ENCODE assay signal across 11 cellular contexts in genomic region chr10:54133201-54133600, GRCh38.
DNase-seq lines count a peak whose midpoint lies in the region; ATAC-seq and TF ChIP-seq lines count a peak whose summit lies in the region.
"Had no signal": no experiment of that assay in that cellular context is flagged by ENCODE, and none has a peak within 500 bp of the region (broad histone marks: within the 10 kb centered on the region; RNA-seq: fewer than 3 reads in every experiment).

No MANE protein-coding gene starts in this region.

- peaks cover 0 to 7% of the 10 kb centered on the region in 2 experiments; a peak in 2 of 4 replicates for H3K4me1 Mint-ChIP-seq in H9
- H3K4me1 Mint-ChIP-seq in activated naive CD8-positive, alpha-beta T cell treated with anti-CD3 and anti-CD28 coated beads, Interleukin-2, amount 50 U/mL, for 24 hours = no peaks in the 10 kb centered on the region

- H3K4me1 ChIP-seq in H9 (ENCODE audit: insufficient read depth, low read length) = no peaks in the 10 kb centered on the region

- no peaks in the 10 kb centered on the region for H3K23me2 ChIP-seq in H9 (ENCODE audit: insufficient read length, low read depth, low read length, poor library complexity, severe bottlenecking)

- H2BK15ac ChIP-seq in H9 (ENCODE audit: low read depth, low read length) = no peak overlapping the region

- in situ Hi-C loops in SK-MEL-5 (cut with HindIII; ENCODE audit: low pct_unique_long_range_greater_than_20kb, low sequenced_read_pairs) = no loop called here

- H3K79me2 ChIP-seq in H9 (ENCODE audit: insufficient read depth, low read length) = no peaks in the 10 kb centered on the region

- no peak overlapping the region for H2BK5ac ChIP-seq in H9 (ENCODE audit: insufficient read length, low read length)

- no peaks in the 10 kb centered on the region for H4K20me1 ChIP-seq in H9 (ENCODE audit: control insufficient read depth, insufficient read depth, insufficient read length)

- no peak overlapping the region for H3K27ac Mint-ChIP-seq in H9
- no peak overlapping the region for H3K27ac Mint-ChIP-seq in activated naive CD8-positive, alpha-beta T cell treated with anti-CD3 and anti-CD28 coated beads, Interleukin-2, amount 50 U/mL, for 24 hours

- ATAC-seq in activated naive CD8-positive, alpha-beta T cell treated with anti-CD3 and anti-CD28 coated beads, Interleukin-2, amount 50 U/mL, for 24 hours = no peak
- ATAC-seq in GM21423 (IDR thresholded peaks at IDR 0.05; ENCODE audit: unreplicated experiment) (no peak), HG02840 (IDR thresholded peaks at IDR 0.05; ENCODE audit: low FRiP score, unreplicated experiment) (no peak)
- ATAC-seq: activated CD4-positive, CD25-positive, alpha-beta regulatory T cell treated with anti-CD3 and anti-CD28 coated beads, Interleukin-2, amount 50 U/mL, for 24 hours; right cardiac atrium had no signal

- peaks cover 17 to 18% of the 10 kb centered on the region in 2 experiments for H3K9me3 Mint-ChIP-seq in H9
- peaks cover 11% of the 10 kb centered on the region for H3K9me3 Mint-ChIP-seq in activated naive CD8-positive, alpha-beta T cell treated with anti-CD3 and anti-CD28 coated beads, Interleukin-2, amount 50 U/mL, for 24 hours

- peaks cover 6% of the 10 kb centered on the region for H3K9me3 ChIP-seq in H9 (ENCODE audit: control insufficient read depth, low read depth, low read length)

- DNase-seq in H9 (no peak), SK-MEL-5 (ENCODE audit: low read depth, low spot score) (peak; percentile 37), glomerular endothelial cell (ENCODE audit: extremely low read depth, low read depth, low spot score) (peak; percentile 1), occipital lobe (lab: John Stamatoyannopoulos, UW) (no peak)
- no peak for DNase-seq in activated naive CD8-positive, alpha-beta T cell treated with anti-CD3 and anti-CD28 coated beads, Interleukin-2, amount 50 U/mL, for 24 hours
- DNase-seq: NCI-H1694, right cardiac atrium had no signal

- H4K91ac ChIP-seq in H9 (ENCODE audit: insufficient read length, low read depth, low read length) = no peak overlapping the region

- no peaks in the 10 kb centered on the region for H3K27me3 ChIP-seq in H9 (ENCODE audit: insufficient read depth, low read length)

- H3K9ac ChIP-seq in H9 (ENCODE audit: extremely low read depth, insufficient read length, low read length) = no peak overlapping the region

- no peak overlapping the region for H3K4me2 ChIP-seq in H9 (ENCODE audit: insufficient read depth, insufficient read length, low read length)

- no peak overlapping the region for H2AK5ac ChIP-seq in H9 (ENCODE audit: insufficient read length, low read length)

- no peak overlapping the region for H3K56ac ChIP-seq in H9 (ENCODE audit: insufficient read length, low read depth, low read length)

- no peak overlapping the region for H2BK20ac ChIP-seq in H9 (ENCODE audit: low read depth, low read length, poor library complexity, severe bottlenecking)

- no peak overlapping the region for H3K4ac ChIP-seq in H9 (ENCODE audit: low read depth, low read length)

- peak; percentile 65 for TF ChIP-seq CTCF in 22Rv1 (IDR thresholded peaks at IDR 0.05)
- TF ChIP-seq CTCF in H9 (conservative IDR thresholded peaks at IDR 0.05) = peak; percentile 67

- no peak overlapping the region for H3T11ph ChIP-seq in H9 (ENCODE audit: low read length)

- no peak overlapping the region for H2BK120ac ChIP-seq in H9 (ENCODE audit: low read depth, low read length, poor library complexity, severe bottlenecking)

- WGBS in H9 (ENCODE audit: extremely low coverage, insufficient read length, low lambda C conversion rate) = no CpG with 5 or more reads among the region's 3 CpGs

- no peak overlapping the region for H3K14ac ChIP-seq in H9 (ENCODE audit: insufficient read depth, low read length)

- no peaks in the 10 kb centered on the region for H3K27me3 Mint-ChIP-seq in H9 (ENCODE audit: low read depth)
- no peaks in the 10 kb centered on the region for H3K27me3 Mint-ChIP-seq in activated naive CD8-positive, alpha-beta T cell treated with anti-CD3 and anti-CD28 coated beads, Interleukin-2, amount 50 U/mL, for 24 hours

- no peak overlapping the region for H2AFZ ChIP-seq in H9 (ENCODE audit: low read length)

- no peak overlapping the region for H4K5ac ChIP-seq in H9 (ENCODE audit: insufficient read length, low read depth, low read length)

- H3K18ac ChIP-seq in H9 (ENCODE audit: insufficient read length, low read depth, low read length) = no peak overlapping the region

- no peak overlapping the region for H3K4me3 Mint-ChIP-seq in H9
- H3K4me3 Mint-ChIP-seq in activated naive CD8-positive, alpha-beta T cell treated with anti-CD3 and anti-CD28 coated beads, Interleukin-2, amount 50 U/mL, for 24 hours = no peak overlapping the region

- no peak overlapping the region for H2BK12ac ChIP-seq in H9 (ENCODE audit: insufficient read length, low read depth, low read length)

- H4K8ac ChIP-seq in H9 (replicated peaks; ENCODE audit: insufficient read length, low read depth, low read length) = no peak overlapping the region

- H3K79me1 ChIP-seq in H9 (ENCODE audit: insufficient read depth, low read depth, low read length, poor library complexity, severe bottlenecking) = no peaks in the 10 kb centered on the region

- peaks cover 9 to 19% (median 13%) of the 10 kb centered on the region in 3 experiments; a peak in 6 of 7 replicates for H3K36me3 Mint-ChIP-seq in H9 (ENCODE audit: insufficient read depth in 1 of 3, low read depth in 3 of 3)
- no peaks in the 10 kb centered on the region for H3K36me3 Mint-ChIP-seq in activated naive CD8-positive, alpha-beta T cell treated with anti-CD3 and anti-CD28 coated beads, Interleukin-2, amount 50 U/mL, for 24 hours (ENCODE audit: low read depth)

- H3K23ac ChIP-seq in H9 (ENCODE audit: insufficient read length, low read depth, low read length) = no peak overlapping the region

- H3K27ac ChIP-seq in 22Rv1 = no peak overlapping the region
- H3K27ac ChIP-seq in H9 (ENCODE audit: insufficient read length, low read depth, low read length) = no peak overlapping the region

Comparison
In these comparisons a context has a peak if more than half of its experiments do, and no peak if none do; other contexts are left out.
1. DNase-seq: peak in SK-MEL-5 (single experiment) and glomerular endothelial cell (single experiment); none in H9 (single experiment), occipital lobe (single experiment) and activated naive CD8-positive, alpha-beta T cell treated with anti-CD3 and anti-CD28 coated beads, Interleukin-2, amount 50 U/mL, for 24 hours (single experiment).